Comparison of ENCODE assay signal across 23 cellular contexts in the genomic region with DNA sequence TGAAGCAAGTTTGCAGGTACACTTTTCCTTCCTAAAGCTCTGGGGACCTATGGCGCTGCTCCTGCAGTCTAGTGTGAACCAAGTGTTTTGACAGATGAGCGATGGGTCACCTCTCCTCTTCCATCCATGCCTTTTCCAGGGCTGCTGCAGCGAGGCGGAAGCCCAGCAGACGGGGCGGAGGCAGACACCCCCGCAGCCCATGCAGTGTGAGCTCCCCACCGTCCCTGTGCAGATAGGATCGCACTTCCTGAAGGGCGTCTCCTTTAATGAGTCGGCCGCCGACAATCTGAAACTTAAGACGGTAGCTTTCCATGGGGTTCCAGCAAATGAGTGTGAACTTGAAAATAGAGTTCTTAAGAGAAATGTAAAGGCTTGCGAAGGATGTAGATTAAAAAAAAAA. TPM values are rescaled to one million over a fixed set of nuclear protein-coding genes. Genes with fewer than 3 reads are reported as not detected.
A peak's percentile ranks its signal among the peaks of the same experiment; 100 is the strongest.
DNase-seq lines count a peak whose midpoint lies in the region; ATAC-seq and TF ChIP-seq lines count a peak whose summit lies in the region.
"Had no signal": no experiment of that assay in that cellular context is flagged by ENCODE, and none has a peak within 500 bp of the region (broad histone marks: within the 10 kb centered on the region; RNA-seq: fewer than 3 reads in every experiment).

No MANE protein-coding gene starts in this region.

- H3K27me3 ChIP-seq in endodermal cell (ENCODE audit: control insufficient read depth, insufficient read depth, low read length, poor library complexity, severe bottlenecking) (no peaks in the 10 kb centered on the region), gastrocnemius medialis (no peaks in the 10 kb centered on the region)
- H3K27me3 ChIP-seq: dorsolateral prefrontal cortex had no signal

- H3K27me3 Mint-ChIP-seq in endodermal cell (ENCODE audit: insufficient read depth) = no peaks in the 10 kb centered on the region
- H3K27me3 Mint-ChIP-seq: activated naive CD8-positive, alpha-beta T cell treated with anti-CD3 and anti-CD28 coated beads, Interleukin-2, amount 10 ng/mL, durations not matched to agents 7 days and 5 days; central memory CD8-positive, alpha-beta T cell had no signal

- H3K4me1 Mint-ChIP-seq in endodermal cell = peaks cover 2% of the 10 kb centered on the region
- H3K4me1 Mint-ChIP-seq: activated naive CD8-positive, alpha-beta T cell treated with anti-CD3 and anti-CD28 coated beads, Interleukin-2, amount 10 ng/mL, durations not matched to agents 7 days and 5 days; central memory CD8-positive, alpha-beta T cell had no signal

- no peak overlapping the region for H3K9ac ChIP-seq in endodermal cell (ENCODE audit: extremely low read depth, low read length, poor library complexity, severe bottlenecking)
- H3K9ac ChIP-seq: KMS-11 had no signal

- 95% methylated on average over 12 to 15 of the region's 15 CpGs for WGBS in endodermal cell (ENCODE audit: insufficient coverage in 1 of 2, insufficient read length in 1 of 2), 2 experiments

- H3K9me3 ChIP-seq in endodermal cell (ENCODE audit: control insufficient read depth, low read length) (no peaks in the 10 kb centered on the region), gastrocnemius medialis (no peaks in the 10 kb centered on the region)

- intact Hi-C loops in gastrocnemius medialis (cut with DNase I; ENCODE audit: low total_unique reads) = no loop called here

- peak in 1 of 2 donors; percentile 31 for ATAC-seq in gastrocnemius medialis
- no peak for ATAC-seq in stimulated activated naive CD8-positive, alpha-beta T cell treated with anti-CD3 and anti-CD28 coated beads, Interleukin-15, Interleukin-2, amounts not matched to agents 100 U/mL and 50 U/mL, for 24 hours
- ATAC-seq: PC-3 had no signal

- H3K4me3 ChIP-seq in endodermal cell (ENCODE audit: low read length) = no peak overlapping the region
- no peak overlapping the region for H3K4me3 ChIP-seq in gastrocnemius medialis
- H3K4me3 ChIP-seq: dorsolateral prefrontal cortex had no signal

- peaks cover 62% of the 10 kb centered on the region for H3K36me3 Mint-ChIP-seq in endodermal cell (ENCODE audit: low read depth)

- TF ChIP-seq CTCF in endodermal cell (conservative IDR thresholded peaks at IDR 0.05) (no peak), gastrocnemius medialis (IDR thresholded peaks at IDR 0.05 in 4 of 5, conservative IDR thresholded peaks at IDR 0.05 in 1 of 5) (no peak)

- H3K4me1 ChIP-seq in endodermal cell (ENCODE audit: control insufficient read depth, insufficient read depth, low read length) = no peaks in the 10 kb centered on the region
- H3K4me1 ChIP-seq in gastrocnemius medialis = peaks cover 10 to 11% of the 10 kb centered on the region in 2 donors

- TF ChIP-seq POLR2A in gastrocnemius medialis (IDR thresholded peaks at IDR 0.05) = no peak

- DNase-seq in activated effector memory CD4-positive, alpha-beta T cell treated with anti-CD3 and anti-CD28 coated beads, Interleukin-2, amount 50 U/mL, for 16 hours = peak; percentile 10
- no peak for DNase-seq in activated effector memory CD4-positive, alpha-beta T cell treated with Interleukin-2 at 50 U/mL for 16 hours
- DNase-seq in endodermal cell (no peak), left kidney (ENCODE audit: low read depth, low spot score) (peak; percentile 92), gastrocnemius medialis (no peak), iPS-NIHi7 (ENCODE audit: extremely low spot score) (no peak)
- DNase-seq in activated CD4-positive, CD25-positive, alpha-beta regulatory T cell (lab: John Stamatoyannopoulos, UW) = no peak
- no peak for DNase-seq in stimulated activated naive CD8-positive, alpha-beta T cell treated with anti-CD3 and anti-CD28 coated beads, Interleukin-15, Interleukin-2, amounts not matched to agents 100 U/mL and 50 U/mL, for 24 hours
- DNase-seq: activated naive CD8-positive, alpha-beta T cell treated with anti-CD3 and anti-CD28 coated beads, Interleukin-2, amount 10 ng/mL, durations not matched to agents 7 days and 5 days; AML-193; dorsolateral prefrontal cortex; GDM1; GOT3; NCI-H2171; NCI-H510A treated with DMSO at 0.1 percent for 48 hours; PC-3; SIG-M5; small intestine; stimulated activated CD4-positive, alpha-beta T cell treated with anti-CD3 and anti-CD28 coated beads, Interleukin-1b, Interleukin-23, amount 100 ng/mL, for 48 hours had no signal

- H3K36me3 ChIP-seq in endodermal cell (ENCODE audit: control insufficient read depth, insufficient read depth, low read length) = peaks cover 78% of the 10 kb centered on the region
- H3K36me3 ChIP-seq in gastrocnemius medialis = peaks cover 0 to 72% of the 10 kb centered on the region in 2 donors

- in situ Hi-C loops in gastrocnemius medialis (cut with MboI; ENCODE audit: low sequenced_read_pairs in 4 of 4) = loop anchor here in 2 of 4 donors (25.0 kb wide), 1 partner anchor 91 kb away; no protein-coding TSS in a partner anchor

- H3K27ac ChIP-seq in endodermal cell (ENCODE audit: low read depth, low read length) = no peak overlapping the region
- H3K27ac ChIP-seq in gastrocnemius medialis = peak overlapping the region in 3 of 4 donors; percentile 35 to 65 (median 37)
- H3K27ac ChIP-seq: 22Rv1, epithelial cell of prostate, KMS-11 had no signal

- no peak overlapping the region for H3K4me3 Mint-ChIP-seq in endodermal cell
- H3K4me3 Mint-ChIP-seq: activated naive CD8-positive, alpha-beta T cell treated with anti-CD3 and anti-CD28 coated beads, Interleukin-2, amount 10 ng/mL, durations not matched to agents 7 days and 5 days; central memory CD8-positive, alpha-beta T cell had no signal

- no peaks in the 10 kb centered on the region for H3K9me3 Mint-ChIP-seq in endodermal cell
- H3K9me3 Mint-ChIP-seq: activated naive CD8-positive, alpha-beta T cell treated with anti-CD3 and anti-CD28 coated beads, Interleukin-2, amount 10 ng/mL, durations not matched to agents 7 days and 5 days; central memory CD8-positive, alpha-beta T cell had no signal

- peak overlapping the region; percentile 6 for H3K27ac Mint-ChIP-seq in endodermal cell
- H3K27ac Mint-ChIP-seq: activated naive CD8-positive, alpha-beta T cell treated with anti-CD3 and anti-CD28 coated beads, Interleukin-2, amount 10 ng/mL, durations not matched to agents 7 days and 5 days had no signal

RNA-seq across cellular contexts. Expression of gene GPI, which starts 37.1 kb away (rescaled TPM):
- total RNA-seq in endodermal cell = 100 to 1,000 TPM; 181 to 183 TPM
- 139 TPM for polyA plus RNA-seq in endodermal cell (2013, experiment 1 of 2)
- polyA plus RNA-seq in endodermal cell (2013, experiment 2 of 2) = 133 TPM
- 100 to 1,000 TPM in 3 of 4 donors, 10 to 100 TPM in 1; 83.2 to 231 (median 173) TPM for total RNA-seq in gastrocnemius medialis

Comparison
In these comparisons a context has a peak if more than half of its experiments do, and no peak if none do; other contexts are left out.
1. DNase-seq: peak in activated effector memory CD4-positive, alpha-beta T cell treated with anti-CD3 and anti-CD28 coated beads, Interleukin-2, amount 50 U/mL, for 16 hours (single experiment) and left kidney (single experiment); none in activated effector memory CD4-positive, alpha-beta T cell treated with Interleukin-2 at 50 U/mL for 16 hours (single experiment), endodermal cell (single experiment), gastrocnemius medialis (0 of 2), activated CD4-positive, CD25-positive, alpha-beta regulatory T cell (0 of 4), iPS-NIHi7 (single experiment) and stimulated activated naive CD8-positive, alpha-beta T cell treated with anti-CD3 and anti-CD28 coated beads, Interleukin-15, Interleukin-2, amounts not matched to agents 100 U/mL and 50 U/mL, for 24 hours (single experiment).